7 cellular contexts compared by ENCODE assay signal in the genomic region with DNA sequence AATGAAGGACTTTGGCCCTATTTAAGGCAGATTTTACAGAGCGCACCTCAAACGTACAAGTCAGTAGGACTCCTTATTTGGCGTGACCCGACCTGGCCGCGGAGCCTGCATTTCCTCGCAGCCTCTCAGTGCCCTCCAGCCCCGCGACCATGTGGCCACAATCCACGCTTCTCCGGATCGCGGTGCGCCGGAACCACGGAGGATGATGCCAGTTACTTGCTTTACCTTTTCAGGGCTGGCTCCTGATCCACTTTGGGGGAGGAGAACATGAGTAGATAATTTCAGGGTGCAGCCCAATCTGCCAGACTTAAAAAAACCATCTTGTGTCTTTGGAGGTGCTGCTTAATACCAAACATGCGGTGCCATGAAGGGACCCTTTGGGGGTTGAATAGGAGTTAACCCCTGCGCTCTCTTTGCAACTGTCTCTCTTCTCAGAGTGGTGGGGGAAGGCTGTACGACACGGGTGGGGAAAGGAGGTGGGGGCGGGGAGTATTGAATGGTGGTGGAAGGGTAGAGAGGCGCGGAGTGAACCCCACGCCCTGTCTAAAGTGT. TPM values are rescaled to one million over a fixed set of nuclear protein-coding genes. Genes with fewer than 3 reads are reported as not detected.
DNase-seq lines count a peak whose midpoint lies in the region; ATAC-seq, FAIRE-seq and TF ChIP-seq lines count a peak whose summit lies in the region.

No MANE protein-coding gene starts in this region.

- no peaks in the 10 kb centered on the region for H3K36me3 ChIP-seq in small intestine (ENCODE audit: control insufficient read depth in 2 of 2, insufficient read depth in 2 of 2, low read length in 2 of 2)

- TF ChIP-seq CTCF in LNCaP clone FGC (IDR thresholded peaks at IDR 0.05; ENCODE audit: control insufficient read depth, extremely low read depth, insufficient read depth): no peak

- peak overlapping the region; percentile 92 to 100 for H3K27ac ChIP-seq in small intestine (ENCODE audit: low read depth in 1 of 2, low read length in 1 of 2)

- H3K4me3 ChIP-seq in LNCaP clone FGC (ENCODE audit: low read depth, low read length) (peak overlapping the region; percentile 58; the same call in 1 of the 2 replicates), small intestine (ENCODE audit: low read depth in 1 of 2, low read length in 2 of 2) (peak overlapping the region; percentile 75 to 88)

- ATAC-seq in left ventricle myocardium superior: no peak
- no peak for ATAC-seq in GM21447 (IDR thresholded peaks at IDR 0.05; ENCODE audit: unreplicated experiment)
- no peak for ATAC-seq in GM19324 (IDR thresholded peaks at IDR 0.05; ENCODE audit: low FRiP score, unreplicated experiment)

- H3K27me3 ChIP-seq in small intestine (ENCODE audit: control insufficient read depth in 2 of 2, insufficient read depth in 2 of 2, low read length in 2 of 2): no peaks in the 10 kb centered on the region

- DNase-seq in LNCaP clone FGC (ENCODE audit: low read depth): no peak
- peak; percentile 35 for DNase-seq in activated naive CD4-positive, alpha-beta T cell treated with Interleukin-2 at 50 U/mL for 16 hours
- peak; percentile 36 for DNase-seq in left ventricle myocardium superior
- DNase-seq in small intestine: peak; percentile 36
- no peak for DNase-seq in NCI-H2081 (lab: John Stamatoyannopoulos, UW)

- H3K9me3 ChIP-seq in small intestine (ENCODE audit: control insufficient read depth, low read depth): no peaks in the 10 kb centered on the region

- intact Hi-C loops in left ventricle myocardium superior (cut with micrococcal nuclease): no loop called here

- peaks cover 3 to 6% of the 10 kb centered on the region in 2 donors for H3K4me1 ChIP-seq in small intestine (ENCODE audit: control insufficient read depth in 2 of 2, insufficient read depth in 1 of 2, low read depth in 1 of 2, low read length in 1 of 2)

- FAIRE-seq in small intestine (lab: Jason Lieb, UNC): no peak

- 1 to 10% (median 8%) methylated on average over 24 of the region's 24 CpGs for WGBS in small intestine, 3 donors

RNA-seq across cellular contexts. Expression of a gene that starts 1.5 kb away (rescaled TPM):
- total RNA-seq in left ventricle myocardium superior: 6.8 TPM
- 1 to 10 TPM; 3.8 to 6.1 (median 5.6) TPM for polyA plus RNA-seq in small intestine

RNA-seq across cellular contexts. Expression of a gene that starts 14.0 kb away (rescaled TPM):
- 9.0 TPM for total RNA-seq in left ventricle myocardium superior
- polyA plus RNA-seq in small intestine: 10 to 100 TPM; 23.2 to 38.2 (median 32.5) TPM

RNA-seq across cellular contexts. Expression of a gene that starts 28.1 kb away (rescaled TPM):
- 3.3 TPM for total RNA-seq in left ventricle myocardium superior
- polyA plus RNA-seq in small intestine: 1 to 10 TPM; 2.2 to 5.0 (median 2.5) TPM

Comparison
In these comparisons a context has a peak if more than half of its experiments do, and no peak if none do; other contexts are left out.
1. DNase-seq: peak in activated naive CD4-positive, alpha-beta T cell treated with Interleukin-2 at 50 U/mL for 16 hours (single experiment), left ventricle myocardium superior (single experiment) and small intestine (single experiment); none in LNCaP clone FGC (single experiment) and NCI-H2081 (0 of 2).